In the genomic region with DNA sequence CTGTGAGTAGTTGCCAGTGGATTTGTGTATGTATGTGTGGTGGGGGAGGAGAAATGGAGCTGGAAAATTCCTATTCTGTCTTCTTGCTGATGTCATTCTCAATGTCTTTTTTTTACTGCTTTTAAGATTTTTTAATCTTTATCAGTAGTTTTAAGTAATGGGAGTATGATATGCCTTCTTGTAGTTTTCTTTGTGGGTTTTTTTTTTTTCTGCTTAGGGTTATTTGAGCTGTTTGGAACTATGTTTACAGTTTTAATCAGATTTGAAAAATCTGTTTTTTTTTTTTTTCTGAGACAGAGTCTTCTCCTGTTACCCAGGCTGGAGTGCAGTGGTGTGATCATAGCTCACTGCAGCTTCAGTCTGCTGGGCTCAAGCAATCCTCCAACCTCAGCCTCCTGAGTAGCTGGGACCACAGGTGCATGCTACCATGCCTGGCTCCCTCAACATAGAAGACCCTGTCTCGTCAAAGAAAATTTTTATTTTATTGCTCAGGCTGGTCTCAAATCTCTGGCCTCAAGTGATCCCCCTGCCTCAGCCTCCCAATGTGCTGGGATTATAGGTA, we compare ENCODE assay signal across 10 cellular contexts. TPM values are rescaled to one million over a fixed set of nuclear protein-coding genes. Genes with fewer than 3 reads are reported as not detected.
DNase-seq lines count a peak whose midpoint lies in the region; ATAC-seq, FAIRE-seq and TF ChIP-seq lines count a peak whose summit lies in the region.
"Had no signal": no experiment of that assay in that cellular context is flagged by ENCODE, and none has a peak within 500 bp of the region (broad histone marks: within the 10 kb centered on the region; RNA-seq: fewer than 3 reads in every experiment).

No MANE protein-coding gene starts in this region.

- no peak for ATAC-seq in GM18517 (IDR thresholded peaks at IDR 0.05; ENCODE audit: unreplicated experiment)

- H3K4me1 Mint-ChIP-seq in T-helper 1 cell treated with Interleukin-12 subunit alpha and Interleukin-12 subunit beta and Interleukin-4 antibody, amounts not matched to agents 30 μg/mL and 1 μg/mL, for 36 hours (ENCODE audit: low read depth): peaks cover 32% of the 10 kb centered on the region
- H3K4me1 Mint-ChIP-seq in activated T-helper 2 cell treated with anti-CD3 and anti-CD28 coated beads, Interferon-gamma antibody, Interleukin-2, Interleukin-4, amounts not matched to agents 10 μg/mL and 5 μg/mL and 100 μg/mL, durations not matched to agents 14 hours and 24 hours and 36 hours (ENCODE audit: low read depth): peaks cover 40% of the 10 kb centered on the region

- no peaks in the 10 kb centered on the region for H3K27me3 Mint-ChIP-seq in T-helper 1 cell treated with Interleukin-12 subunit alpha and Interleukin-12 subunit beta and Interleukin-4 antibody, amounts not matched to agents 30 μg/mL and 1 μg/mL, for 36 hours (ENCODE audit: low read depth)
- H3K27me3 Mint-ChIP-seq in activated T-helper 2 cell treated with anti-CD3 and anti-CD28 coated beads, Interferon-gamma antibody, Interleukin-2, Interleukin-4, amounts not matched to agents 10 μg/mL and 5 μg/mL and 100 μg/mL, durations not matched to agents 14 hours and 24 hours and 36 hours (ENCODE audit: low read depth): no peaks in the 10 kb centered on the region

- H3K36me3 ChIP-seq in keratinocyte (ENCODE audit: control insufficient read depth in 2 of 2, extremely low read depth in 1 of 2, insufficient read depth in 2 of 2, low read length in 2 of 2) (no peaks in the 10 kb centered on the region), subcutaneous abdominal adipose tissue (ENCODE audit: control insufficient read depth in 5 of 5, insufficient read depth in 5 of 5, low read length in 5 of 5) (no peaks in the 10 kb centered on the region)
- H3K36me3 ChIP-seq: neutrophil had no signal

- H3K27me3 ChIP-seq in keratinocyte (ENCODE audit: control insufficient read depth, extremely low read depth, insufficient read depth, low read length) (no peaks in the 10 kb centered on the region), subcutaneous abdominal adipose tissue (ENCODE audit: control insufficient read depth in 5 of 5, insufficient read depth in 4 of 5, low read length in 5 of 5) (no peaks in the 10 kb centered on the region)
- H3K27me3 ChIP-seq: neutrophil had no signal

- peak overlapping the region; percentile 71 for H3K27ac Mint-ChIP-seq in T-helper 1 cell treated with Interleukin-12 subunit alpha and Interleukin-12 subunit beta and Interleukin-4 antibody, amounts not matched to agents 30 μg/mL and 1 μg/mL, for 36 hours
- peak overlapping the region; percentile 20 for H3K27ac Mint-ChIP-seq in activated T-helper 2 cell treated with anti-CD3 and anti-CD28 coated beads, Interferon-gamma antibody, Interleukin-2, Interleukin-4, amounts not matched to agents 10 μg/mL and 5 μg/mL and 100 μg/mL, durations not matched to agents 14 hours and 24 hours and 36 hours

- H3K4me1 ChIP-seq in keratinocyte (ENCODE audit: control insufficient read depth, extremely low read depth, insufficient read depth, low read length) (no peaks in the 10 kb centered on the region), subcutaneous abdominal adipose tissue (ENCODE audit: control insufficient read depth in 5 of 5, insufficient read depth in 5 of 5, low read length in 5 of 5) (peaks cover 2 to 19% (median 16%) of the 10 kb centered on the region in 5 donors)

- no peak overlapping the region for H2AFZ ChIP-seq in keratinocyte (ENCODE audit: control insufficient read depth, low read length)

- H3K9me3 ChIP-seq in keratinocyte (ENCODE audit: control insufficient read depth, low read depth, low read length) (no peaks in the 10 kb centered on the region), subcutaneous abdominal adipose tissue (ENCODE audit: control insufficient read depth in 5 of 5, low read length in 5 of 5) (no peaks in the 10 kb centered on the region)
- H3K9me3 ChIP-seq: neutrophil had no signal

- dilution Hi-C loops in keratinocyte (cut with MboI; ENCODE audit: extremely low pct_ligation_motif_present, low sequenced_read_pairs): no loop called here

- peak overlapping the region; percentile 39 for H3K4me2 ChIP-seq in keratinocyte (ENCODE audit: control insufficient read depth, extremely low read depth, insufficient read depth, low read depth, low read length)

- no peaks in the 10 kb centered on the region for H3K79me2 ChIP-seq in keratinocyte (ENCODE audit: control insufficient read depth, insufficient read depth, low read length)

- intact Hi-C loops in activated T-helper 2 cell treated with anti-CD3 and anti-CD28 coated beads, Interferon-gamma antibody, Interleukin-2, Interleukin-4, amounts not matched to agents 10 μg/mL and 5 μg/mL and 100 μg/mL, durations not matched to agents 14 hours and 24 hours and 36 hours (cut with micrococcal nuclease): loop anchor here (5.0 kb wide), 1 partner anchor 60 kb away; no protein-coding TSS in a partner anchor

- no peaks in the 10 kb centered on the region for H3K9me1 ChIP-seq in keratinocyte (ENCODE audit: control insufficient read depth, extremely low read depth, insufficient read depth, low read length)

- peaks cover 12% of the 10 kb centered on the region for H3K9me3 Mint-ChIP-seq in T-helper 1 cell treated with Interleukin-12 subunit alpha and Interleukin-12 subunit beta and Interleukin-4 antibody, amounts not matched to agents 30 μg/mL and 1 μg/mL, for 36 hours
- peaks cover 10% of the 10 kb centered on the region for H3K9me3 Mint-ChIP-seq in activated T-helper 2 cell treated with anti-CD3 and anti-CD28 coated beads, Interferon-gamma antibody, Interleukin-2, Interleukin-4, amounts not matched to agents 10 μg/mL and 5 μg/mL and 100 μg/mL, durations not matched to agents 14 hours and 24 hours and 36 hours

- H3K4me3 ChIP-seq in keratinocyte (ENCODE audit: control insufficient read depth in 2 of 3, extremely low read depth in 1 of 3, insufficient read depth in 2 of 3, low read depth in 1 of 3, low read length in 3 of 3) (no peak overlapping the region), subcutaneous abdominal adipose tissue (ENCODE audit: low read depth in 1 of 5, low read length in 5 of 5) (peak overlapping the region; percentile 56 to 68 (median 60))

- no peak for TF ChIP-seq CTCF in keratinocyte (optimal IDR thresholded peaks at IDR 0.05 in 1 of 3, IDR thresholded peaks at IDR 0.05 in 1 of 3, conservative IDR thresholded peaks at IDR 0.05 in 1 of 3; ENCODE audit: extremely low read depth in 1 of 3, insufficient read depth in 2 of 3, low read length in 3 of 3)

- DNase-seq in T-helper 1 cell: no peak
- no peak for DNase-seq in activated T-helper 2 cell treated with anti-CD3 and anti-CD28 coated beads, Interferon-gamma antibody, Interleukin-2, Interleukin-4, amounts not matched to agents 10 μg/mL and 5 μg/mL and 100 μg/mL, durations not matched to agents 14 hours and 24 hours and 36 hours (ENCODE audit: low spot score)
- DNase-seq in keratinocyte (ENCODE audit: low read depth, low spot score): no peak
- no peak for DNase-seq in NCI-H1048 (lab: John Stamatoyannopoulos, UW)
- DNase-seq in NCI-H2081 (lab: John Stamatoyannopoulos, UW): no peak

- FAIRE-seq in keratinocyte (lab: Jason Lieb, UNC): no peak

- H3K9ac ChIP-seq in keratinocyte (ENCODE audit: control insufficient read depth, extremely low read depth, insufficient read depth, low read length) (no peak overlapping the region), subcutaneous abdominal adipose tissue (ENCODE audit: low read length in 5 of 5) (peak overlapping the region; percentile 21 to 63 (median 50))

- peaks cover 11% of the 10 kb centered on the region for H3K36me3 Mint-ChIP-seq in T-helper 1 cell treated with Interleukin-12 subunit alpha and Interleukin-12 subunit beta and Interleukin-4 antibody, amounts not matched to agents 30 μg/mL and 1 μg/mL, for 36 hours (ENCODE audit: low read depth)
- H3K36me3 Mint-ChIP-seq in activated T-helper 2 cell treated with anti-CD3 and anti-CD28 coated beads, Interferon-gamma antibody, Interleukin-2, Interleukin-4, amounts not matched to agents 10 μg/mL and 5 μg/mL and 100 μg/mL, durations not matched to agents 14 hours and 24 hours and 36 hours (ENCODE audit: low read depth): peaks cover 8% of the 10 kb centered on the region

- H3K4me3 Mint-ChIP-seq in T-helper 1 cell treated with Interleukin-12 subunit alpha and Interleukin-12 subunit beta and Interleukin-4 antibody, amounts not matched to agents 30 μg/mL and 1 μg/mL, for 36 hours: peak overlapping the region; percentile 64
- H3K4me3 Mint-ChIP-seq in activated T-helper 2 cell treated with anti-CD3 and anti-CD28 coated beads, Interferon-gamma antibody, Interleukin-2, Interleukin-4, amounts not matched to agents 10 μg/mL and 5 μg/mL and 100 μg/mL, durations not matched to agents 14 hours and 24 hours and 36 hours (ENCODE audit: low read depth): peak overlapping the region; percentile 23

- H4K20me1 ChIP-seq in keratinocyte (ENCODE audit: control insufficient read depth, extremely low read depth, insufficient read depth, low read length): no peaks in the 10 kb centered on the region

- H3K27ac ChIP-seq in keratinocyte (ENCODE audit: control insufficient read depth, insufficient read depth, low read length): no peak overlapping the region
- peak overlapping the region; percentile 44 for H3K27ac ChIP-seq in subcutaneous abdominal adipose tissue (ENCODE audit: low read depth, low read length)
- H3K27ac ChIP-seq: 22Rv1, neutrophil had no signal

RNA-seq across cellular contexts. Expression of gene RPL39L, which starts 37.1 kb away (rescaled TPM):
- total RNA-seq in activated T-helper 2 cell treated with anti-CD3 and anti-CD28 coated beads, Interferon-gamma antibody, Interleukin-2, Interleukin-4, amounts not matched to agents 10 μg/mL and 5 μg/mL and 100 μg/mL, durations not matched to agents 14 hours and 24 hours and 36 hours: 11.0 and 13.0 TPM in 2 replicates
- polyA plus RNA-seq in keratinocyte: 10.3 to 20.0 TPM (median 10.9 TPM) in 3 replicates
- 4.3 TPM for polyA plus RNA-seq in keratinocyte (2011; ENCODE audit: low read depth)
- 6.0 and 7.1 TPM in 2 replicates for polyA plus RNA-seq in keratinocyte (2011; cell fraction: cytosol; rRNA removed)
- 1.5 and 2.3 TPM in 2 replicates for polyA plus RNA-seq in keratinocyte (2011; cell fraction: nucleus; rRNA removed)
- 11.2 and 26.7 TPM in 2 replicates for polyA plus RNA-seq in keratinocyte (2012; ENCODE audit: low replicate concordance)
- 0.96 to 1.6 TPM (median 1.0 TPM) in 3 replicates for polyA minus RNA-seq in keratinocyte
- polyA minus RNA-seq in keratinocyte (2011; cell fraction: cytosol; rRNA and poly(A)+ RNA removed): 10.4 TPM
- 1.2 and 1.7 TPM in 2 replicates for polyA minus RNA-seq in keratinocyte (2011; cell fraction: nucleus; rRNA and poly(A)+ RNA removed)

Comparison
In these comparisons a context has a peak if more than half of its experiments do, and no peak if none do; other contexts are left out.
1. H3K4me3 ChIP-seq: peak in subcutaneous abdominal adipose tissue (5 of 5); none in keratinocyte (0 of 3).